ENCODE assay signal across 1 cellular context in the genomic region with DNA sequence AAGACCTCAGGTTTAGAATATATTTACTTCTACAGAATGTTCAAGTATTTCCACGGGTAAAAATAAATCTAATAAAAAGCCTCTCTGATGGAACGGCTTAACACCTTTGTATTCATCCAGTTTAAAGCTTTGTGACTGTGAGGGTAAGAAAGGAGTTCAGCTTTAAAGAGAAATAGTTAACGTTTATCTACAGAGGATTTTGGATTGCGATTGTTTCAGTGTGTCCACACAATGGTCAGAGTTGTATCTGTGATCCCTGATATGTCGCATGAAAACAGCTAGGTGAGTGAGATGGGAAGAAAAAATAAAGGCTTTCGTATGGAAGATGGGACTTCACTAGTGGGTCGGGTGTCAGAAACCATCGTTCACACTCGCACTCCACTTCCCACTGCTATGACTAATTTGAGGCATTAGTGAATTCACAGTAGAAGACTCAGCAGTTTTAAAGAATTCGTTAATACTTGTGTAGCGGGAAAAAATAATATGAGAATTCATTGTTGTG.
A peak's percentile ranks its signal among the peaks of the same experiment; 100 is the strongest.
TF ChIP-seq lines count a peak whose summit lies in the region.

No MANE protein-coding gene starts in this region.

TF ChIP-seq in K562, 482 proteins besides CTCF, POLR2A, EP300 and RAD21 (continued from another document):
- TF ChIP-seq, protein P1, sequence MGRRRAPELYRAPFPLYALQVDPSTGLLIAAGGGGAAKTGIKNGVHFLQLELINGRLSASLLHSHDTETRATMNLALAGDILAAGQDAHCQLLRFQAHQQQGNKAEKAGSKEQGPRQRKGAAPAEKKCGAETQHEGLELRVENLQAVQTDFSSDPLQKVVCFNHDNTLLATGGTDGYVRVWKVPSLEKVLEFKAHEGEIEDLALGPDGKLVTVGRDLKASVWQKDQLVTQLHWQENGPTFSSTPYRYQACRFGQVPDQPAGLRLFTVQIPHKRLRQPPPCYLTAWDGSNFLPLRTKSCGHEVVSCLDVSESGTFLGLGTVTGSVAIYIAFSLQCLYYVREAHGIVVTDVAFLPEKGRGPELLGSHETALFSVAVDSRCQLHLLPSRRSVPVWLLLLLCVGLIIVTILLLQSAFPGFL (CRISPR knock-in tag; IDR thresholded peaks at IDR 0.05) = 0 out of 2 replicates have a peak, but pooled peaks have one; percentile 75
- TF ChIP-seq MAFG (tag; conservative IDR thresholded peaks at IDR 0.05) = peak; percentile 38
- 0 out of 4 replicates have a peak, but pooled peaks of 1 of the 2 experiments have one; percentile 12 for TF ChIP-seq HDAC1 (IDR thresholded peaks at IDR 0.05)
- TF ChIP-seq C11orf30 (IDR thresholded peaks at IDR 0.05; ENCODE audit: low read depth) = peak; percentile 75
- peak; percentile 46 for TF ChIP-seq SOX6 (IDR thresholded peaks at IDR 0.05)
- TF ChIP-seq ESRRB (CRISPR knock-in tag; IDR thresholded peaks at IDR 0.05; ENCODE audit: borderline replicate concordance) = no peak
